In genomic region chr15:30375872-30376271, GRCh38 we compare ENCODE assay signal across 2 cellular contexts. TPM values are rescaled to one million over a fixed set of nuclear protein-coding genes. Genes with fewer than 3 reads are reported as not detected.
"Had no signal": no experiment of that assay in that cellular context is flagged by ENCODE, and none has a peak within 500 bp of the region (broad histone marks: within the 10 kb centered on the region; RNA-seq: fewer than 3 reads in every experiment).

No MANE protein-coding gene starts in this region.

RNA-seq across cellular contexts. Expression of gene CHRFAM7A, which starts 17.5 kb away (rescaled TPM):
- total RNA-seq: SJSA1 had no signal
- polyA plus RNA-seq: mammary epithelial cell had no signal
